ENCODE assay signal across 8 cellular contexts in genomic region chr15:90561344-90562244, GRCh38. TPM values are rescaled to one million over a fixed set of nuclear protein-coding genes. Genes with fewer than 3 reads are reported as not detected.
DNase-seq lines count a peak whose midpoint lies in the region; ATAC-seq and TF ChIP-seq lines count a peak whose summit lies in the region.

No MANE protein-coding gene starts in this region.

- H3K9me3 ChIP-seq in Caco-2 = no peaks in the 10 kb centered on the region

- CTCF ChIA-PET in Caco-2 (lab: Charles Lee) = interaction anchor here (0.6 kb wide), 1 partner anchor 21 kb away, joined by 3 read pairs; no protein-coding TSS in a partner anchor

- peak; percentile 56 to 61 for ATAC-seq in activated T-cell treated with anti-CD3 and anti-CD28 coated beads, Interleukin-2, amount 50 U/mL, for 72 hours (replicated peaks in 1 of 2)
- ATAC-seq in GM19328 (IDR thresholded peaks at IDR 0.05; ENCODE audit: unreplicated experiment) = no peak

- H3K36me3 Mint-ChIP-seq in activated T-cell treated with anti-CD3 and anti-CD28 coated beads, Interleukin-2, amount 50 U/mL, for 72 hours (ENCODE audit: insufficient read depth in 2 of 2) = peaks cover 5 to 15% of the 10 kb centered on the region in 2 donors
- peaks cover 0 to 4% (median 0%) of the 10 kb centered on the region in 3 donors for H3K36me3 Mint-ChIP-seq in immature natural killer cell
- no peaks in the 10 kb centered on the region for H3K36me3 Mint-ChIP-seq in Caco-2 (ENCODE audit: insufficient read depth, unreplicated experiment)

- TF ChIP-seq CTCF in Caco-2 (IDR thresholded peaks at IDR 0.05; ENCODE audit: insufficient read depth in 1 of 2, low read depth in 1 of 2, low read length in 1 of 2, severe bottlenecking in 1 of 2, unreplicated experiment in 1 of 2) = no peak

- BruUV-seq in Caco-2 (replicated peaks; lab: Mats Ljungman, UMichigan) = no TSS peak

- no peaks in the 10 kb centered on the region for H3K9me3 Mint-ChIP-seq in activated T-cell treated with anti-CD3 and anti-CD28 coated beads, Interleukin-2, amount 50 U/mL, for 72 hours
- H3K9me3 Mint-ChIP-seq in immature natural killer cell (no peaks in the 10 kb centered on the region), Caco-2 (ENCODE audit: unreplicated experiment) (no peaks in the 10 kb centered on the region)

- POLR2A ChIA-PET in Caco-2 (lab: Charles Lee) = no interaction called here

- no peak overlapping the region for H3K4me3 ChIP-seq in Caco-2 (ENCODE audit: low read depth, low read length)

- peaks cover 96% of the 10 kb centered on the region for H3K4me1 Mint-ChIP-seq in activated T-cell treated with anti-CD3 and anti-CD28 coated beads, Interleukin-2, amount 50 U/mL, for 72 hours (ENCODE audit: low read depth)
- H3K4me1 Mint-ChIP-seq in immature natural killer cell (peaks cover 86 to 93% of the 10 kb centered on the region in 2 donors), Caco-2 (ENCODE audit: low read depth, unreplicated experiment) (peaks cover 18% of the 10 kb centered on the region)

- H3K27ac Mint-ChIP-seq in activated T-cell treated with anti-CD3 and anti-CD28 coated beads, Interleukin-2, amount 50 U/mL, for 72 hours = peak overlapping the region; percentile 79
- H3K27ac Mint-ChIP-seq in immature natural killer cell (peak overlapping the region; percentile 66 to 89 (median 74)), Caco-2 (ENCODE audit: unreplicated experiment) (no peak overlapping the region)

- DNase-seq in NOMO-1 (lab: John Stamatoyannopoulos, UW; ENCODE audit: unreplicated experiment in 2 of 2) = peak; percentile 42 to 62
- DNase-seq in NOMO-1 treated with dmso at 0.1 percent for 144 hours (lab: John Stamatoyannopoulos, UW; ENCODE audit: unreplicated experiment) = no peak
- DNase-seq in activated T-cell treated with anti-CD3 and anti-CD28 coated beads, Interleukin-2, amount 50 U/mL, for 72 hours = peak in 1 of 2 donors; percentile 35
- peak in 1 of 3 donors; percentile 20 for DNase-seq in immature natural killer cell
- peak; percentile 46 for DNase-seq in superior temporal gyrus (ENCODE audit: extremely low spot score)
- no peak for DNase-seq in Caco-2
- no peak for DNase-seq in NCI-H187 (lab: John Stamatoyannopoulos, UW)

- no peaks in the 10 kb centered on the region for H3K27me3 Mint-ChIP-seq in activated T-cell treated with anti-CD3 and anti-CD28 coated beads, Interleukin-2, amount 50 U/mL, for 72 hours (ENCODE audit: low read depth)
- H3K27me3 Mint-ChIP-seq in immature natural killer cell (ENCODE audit: low read depth in 3 of 3) = no peaks in the 10 kb centered on the region
- H3K27me3 Mint-ChIP-seq in Caco-2 (ENCODE audit: insufficient read depth, unreplicated experiment) = no peaks in the 10 kb centered on the region

- H3K27me3 ChIP-seq in Caco-2 (replicated peaks; ENCODE audit: control insufficient read depth, insufficient read depth, low read length) = no peaks in the 10 kb centered on the region

- peaks cover 23% of the 10 kb centered on the region for H3K4me1 ChIP-seq in Caco-2

- intact Hi-C loops in Caco-2 (cut with micrococcal nuclease; ENCODE audit: unreplicated experiment) = no loop called here

- peak overlapping the region; percentile 42 to 54 for H3K4me3 Mint-ChIP-seq in activated T-cell treated with anti-CD3 and anti-CD28 coated beads, Interleukin-2, amount 50 U/mL, for 72 hours
- H3K4me3 Mint-ChIP-seq in immature natural killer cell (peak overlapping the region; percentile 5 to 66 (median 39)), Caco-2 (ENCODE audit: unreplicated experiment) (no peak overlapping the region)

- no peaks in the 10 kb centered on the region for H3K36me3 ChIP-seq in Caco-2 (ENCODE audit: control insufficient read depth, insufficient read depth, low read length)

RNA-seq across cellular contexts. Expression of gene CRTC3, which starts 31.9 kb away (rescaled TPM):
- total RNA-seq in activated T-cell treated with anti-CD3 and anti-CD28 coated beads, Interleukin-2, amount 50 U/mL, for 72 hours = 10 to 100 TPM; 73.2 to 77.3 TPM
- polyA plus RNA-seq in immature natural killer cell = 10 to 100 TPM; 10.9 to 35.3 (median 11.0) TPM
- total RNA-seq in Caco-2 (2022) = 31.4 and 35.0 TPM in 2 replicates

Comparison
In these comparisons a context has a peak if more than half of its experiments do, and no peak if none do; other contexts are left out.
1. DNase-seq: peak in NOMO-1 (2 of 2) and superior temporal gyrus (single experiment); none in NOMO-1 treated with dmso at 0.1 percent for 144 hours (single experiment), Caco-2 (0 of 2) and NCI-H187 (0 of 2).